In genomic region chr2:110837421-110838409, GRCh38 we compare ENCODE assay signal across 26 cellular contexts.
DNase-seq lines count a peak whose midpoint lies in the region; ATAC-seq and TF ChIP-seq lines count a peak whose summit lies in the region.
"Had no signal": no experiment of that assay in that cellular context is flagged by ENCODE, and none has a peak within 500 bp of the region (broad histone marks: within the 10 kb centered on the region; RNA-seq: fewer than 3 reads in every experiment).

No MANE protein-coding gene starts in this region.

- H3K9me3 ChIP-seq in HUES64 (ENCODE audit: insufficient read depth, low read depth, low read length), result no peaks in the 10 kb centered on the region
- H3K9me3 ChIP-seq: esophagus squamous epithelium, left ventricle myocardium inferior, ovary, transverse colon had no signal

- peak overlapping the region in 3 of 5 experiments; percentile 65 to 79 (median 66) for H3K27ac Mint-ChIP-seq in brain
- H3K27ac Mint-ChIP-seq: activated CD4-positive, alpha-beta memory T cell treated with anti-CD3 and anti-CD28 coated beads, Interleukin-2, amount 10 ng/mL, durations not matched to agents 7 days and 5 days; activated naive CD4-positive, alpha-beta T cell treated with anti-CD3 and anti-CD28 coated beads, Interleukin-2, amount 50 U/mL, for 72 hours; B cell had no signal

- no peaks in the 10 kb centered on the region for H3K27me3 ChIP-seq in HUES64 (ENCODE audit: insufficient read depth, low read length)
- H3K27me3 ChIP-seq: ovary, transverse colon had no signal

- H3K36me3 ChIP-seq in HUES64 (ENCODE audit: insufficient read depth, low read length), result no peaks in the 10 kb centered on the region
- H3K36me3 ChIP-seq: esophagus squamous epithelium, left ventricle myocardium inferior, ovary, transverse colon had no signal

- peaks cover 6% of the 10 kb centered on the region for H3K27me3 Mint-ChIP-seq in brain

- no peaks in the 10 kb centered on the region for H3K9me3 Mint-ChIP-seq in brain
- H3K9me3 Mint-ChIP-seq: activated CD4-positive, alpha-beta memory T cell treated with anti-CD3 and anti-CD28 coated beads, Interleukin-2, amount 10 ng/mL, durations not matched to agents 7 days and 5 days; activated naive CD4-positive, alpha-beta T cell treated with anti-CD3 and anti-CD28 coated beads, Interleukin-2, amount 50 U/mL, for 72 hours; CD8-positive, alpha-beta memory T cell; naive B cell had no signal

- peak overlapping the region; percentile 36; the same call in 1 of the 2 replicates for H3K27ac ChIP-seq in HUES64 (ENCODE audit: low read depth, low read length)
- no peak overlapping the region for H3K27ac ChIP-seq in caudate nucleus (ENCODE audit: low read depth, low read length)
- H3K27ac ChIP-seq: esophagus squamous epithelium, hepatocyte, left ventricle myocardium inferior, ovary, transverse colon had no signal

- no peak overlapping the region for H3K4me3 ChIP-seq in HUES64 (ENCODE audit: low read length)
- H3K4me3 ChIP-seq: esophagus squamous epithelium, hepatocyte, left ventricle myocardium inferior, ovary, transverse colon had no signal

- ATAC-seq in HG02571 (IDR thresholded peaks at IDR 0.05; ENCODE audit: unreplicated experiment) (no peak), HG03045 (IDR thresholded peaks at IDR 0.05; ENCODE audit: unreplicated experiment) (no peak)
- ATAC-seq: activated naive CD4-positive, alpha-beta T cell treated with anti-CD3 and anti-CD28 coated beads, Interleukin-2, amount 50 U/mL, for 72 hours had no signal

- H3K4me3 Mint-ChIP-seq in brain, result peak overlapping the region in 1 of 5 experiments; percentile 41
- H3K4me3 Mint-ChIP-seq: activated CD4-positive, alpha-beta memory T cell treated with anti-CD3 and anti-CD28 coated beads, Interleukin-2, amount 10 ng/mL, durations not matched to agents 7 days and 5 days; B cell; CD8-positive, alpha-beta memory T cell; naive B cell had no signal

- peak; percentile 37 for DNase-seq in ELF-1 (ENCODE audit: low read depth, low spot score)
- DNase-seq in left kidney (ENCODE audit: low read depth, low spot score), result peak; percentile 86
- no peak for DNase-seq in COR-L47 (lab: John Stamatoyannopoulos, UW)
- no peak for DNase-seq in caudate nucleus (lab: John Stamatoyannopoulos, UW)
- DNase-seq: activated CD4-positive, alpha-beta memory T cell treated with anti-CD3 and anti-CD28 coated beads, Interleukin-2, amount 10 ng/mL, durations not matched to agents 7 days and 5 days; activated CD4-positive, CD25-positive, alpha-beta regulatory T cell treated with anti-CD3 and anti-CD28 coated beads, Interleukin-2, amount 50 U/mL, for 72 hours; anterior cingulate cortex; CD8-positive, alpha-beta memory T cell; DMS53; esophagus squamous epithelium; foreskin melanocyte; GF-D8; left ventricle myocardium inferior; naive B cell; NCI-H1105; NCI-H1930; NCI-H226; ovary; transverse colon had no signal

- no peak for TF ChIP-seq CTCF in brain (conservative IDR thresholded peaks at IDR 0.05)

- no peaks in the 10 kb centered on the region for H3K36me3 Mint-ChIP-seq in brain
- H3K36me3 Mint-ChIP-seq: activated naive CD4-positive, alpha-beta T cell treated with anti-CD3 and anti-CD28 coated beads, Interleukin-2, amount 50 U/mL, for 72 hours; CD8-positive, alpha-beta memory T cell; naive B cell had no signal

- H3K4me1 Mint-ChIP-seq in brain, result peaks cover 50% of the 10 kb centered on the region
- H3K4me1 Mint-ChIP-seq: activated CD4-positive, alpha-beta memory T cell treated with anti-CD3 and anti-CD28 coated beads, Interleukin-2, amount 10 ng/mL, durations not matched to agents 7 days and 5 days; B cell; naive B cell had no signal

- no peak overlapping the region for H3K9ac ChIP-seq in HUES64 (ENCODE audit: low read depth, low read length)

- H3K4me1 ChIP-seq in HUES64 (ENCODE audit: insufficient read depth, low read length), result peaks cover 61% of the 10 kb centered on the region
- H3K4me1 ChIP-seq: esophagus squamous epithelium, left ventricle myocardium inferior had no signal

- 66% methylated on average over 13 of the region's 13 CpGs for WGBS in HUES64

Comparison
In these comparisons a context has a peak if more than half of its experiments do, and no peak if none do; other contexts are left out.
1. DNase-seq: peak in ELF-1 (single experiment) and left kidney (single experiment); none in COR-L47 (single experiment) and caudate nucleus (0 of 61).